Comparison of ENCODE assay signal across 31 cellular contexts in genomic region chr5:39158786-39159185, GRCh38.
DNase-seq lines count a peak whose midpoint lies in the region; ATAC-seq and TF ChIP-seq lines count a peak whose summit lies in the region.
"Had no signal": no experiment of that assay in that cellular context is flagged by ENCODE, and none has a peak within 500 bp of the region (broad histone marks: within the 10 kb centered on the region; RNA-seq: fewer than 3 reads in every experiment).

No MANE protein-coding gene starts in this region.

- peaks cover 13% of the 10 kb centered on the region for H3K4me1 ChIP-seq in PC-3 (ENCODE audit: insufficient read depth, low read length)
- H3K4me1 ChIP-seq: body of pancreas, pancreas, SJCRH30, transverse colon had no signal

- intact Hi-C loops in natural killer cell (cut with micrococcal nuclease) (no loop called here), PC-3 (cut with micrococcal nuclease) (loop anchor here (5.0 kb wide), 1 partner anchor 34 kb away; no protein-coding TSS in a partner anchor)
- intact Hi-C loops in activated T-helper 1 cell treated with anti-CD3 and anti-CD28 coated beads, Interleukin-12 subunit alpha, Interleukin-12 subunit beta, Interleukin-2, Interleukin-4 antibody, amounts not matched to agents 30 ng/mL and 10 ng/mL and 1 ng/mL, durations not matched to agents 14 hours and 24 hours and 36 hours (cut with micrococcal nuclease), result no loop called here

- no peak overlapping the region for H3K4me3 ChIP-seq in PC-3 (ENCODE audit: low read length)
- H3K4me3 ChIP-seq: BLaER1 treated with 17β-estradiol and CSF1 and Interleukin-3, amounts not matched to agents 10 nM and 100 nM; body of pancreas; dorsolateral prefrontal cortex; heart right ventricle; pancreas; SJCRH30; transverse colon had no signal

- H3K9ac ChIP-seq in PC-3 (ENCODE audit: low read length), result no peak overlapping the region
- H3K9ac ChIP-seq: BLaER1 treated with 17β-estradiol and CSF1 and Interleukin-3, amounts not matched to agents 10 nM and 100 nM had no signal

- no TSS peak for BruUV-seq in PC-3 (replicated peaks; lab: Mats Ljungman, UMichigan)

- no peaks in the 10 kb centered on the region for H3K9me3 ChIP-seq in PC-3 (ENCODE audit: low read length)
- H3K9me3 ChIP-seq: BLaER1 treated with 17β-estradiol and CSF1 and Interleukin-3, amounts not matched to agents 10 nM and 100 nM; body of pancreas; heart right ventricle; pancreas; SJCRH30; transverse colon had no signal

- CTCF ChIA-PET in PC-3 (lab: Charles Lee), result no interaction called here

- peaks cover 71% of the 10 kb centered on the region in 2 donors for H3K4me1 Mint-ChIP-seq in natural killer cell
- H3K4me1 Mint-ChIP-seq in natural killer cell treated with Interleukin-12 subunit alpha and Interleukin-12 subunit beta and Interleukin-15 and Interleukin-18, amount 100 ng/mL, for 72 hours (ENCODE audit: low read depth in 2 of 2), result peaks cover 47 to 48% of the 10 kb centered on the region in 2 donors
- H3K4me1 Mint-ChIP-seq in activated naive CD8-positive, alpha-beta T cell treated with anti-CD3 and anti-CD28 coated beads, Interleukin-2, amount 50 U/mL, for 24 hours, result peaks cover 90% of the 10 kb centered on the region
- H3K4me1 Mint-ChIP-seq in activated T-helper 1 cell treated with anti-CD3 and anti-CD28 coated beads, Interleukin-12 subunit alpha, Interleukin-12 subunit beta, Interleukin-2, Interleukin-4 antibody, amounts not matched to agents 30 ng/mL and 10 ng/mL and 1 ng/mL, durations not matched to agents 14 hours and 24 hours and 36 hours (ENCODE audit: low read depth), result peaks cover 74% of the 10 kb centered on the region

- H3K9me2 ChIP-seq in PC-3 (replicated peaks; ENCODE audit: low read length), result no peaks in the 10 kb centered on the region; the same call in 1 of the 2 replicates

- no peaks in the 10 kb centered on the region for H3K36me3 ChIP-seq in PC-3 (ENCODE audit: low read depth, low read length)
- H3K36me3 ChIP-seq: pancreas, SJCRH30, transverse colon had no signal

- POLR2A ChIA-PET in PC-3 (lab: Charles Lee; ENCODE audit: unreplicated experiment), result no interaction called here

- no peaks in the 10 kb centered on the region for H3K36me3 Mint-ChIP-seq in natural killer cell
- peaks cover 15% of the 10 kb centered on the region for H3K36me3 Mint-ChIP-seq in natural killer cell treated with Interleukin-12 subunit alpha and Interleukin-12 subunit beta and Interleukin-15 and Interleukin-18, amount 100 ng/mL, for 72 hours
- H3K36me3 Mint-ChIP-seq in activated naive CD8-positive, alpha-beta T cell treated with anti-CD3 and anti-CD28 coated beads, Interleukin-2, amount 50 U/mL, for 24 hours (ENCODE audit: low read depth), result peaks cover 2% of the 10 kb centered on the region
- H3K36me3 Mint-ChIP-seq in activated T-helper 1 cell treated with anti-CD3 and anti-CD28 coated beads, Interleukin-12 subunit alpha, Interleukin-12 subunit beta, Interleukin-2, Interleukin-4 antibody, amounts not matched to agents 30 ng/mL and 10 ng/mL and 1 ng/mL, durations not matched to agents 14 hours and 24 hours and 36 hours (ENCODE audit: low read depth), result peaks cover 37% of the 10 kb centered on the region
- H3K36me3 Mint-ChIP-seq: mesothelial cell of epicardium, naive B cell had no signal

- no peak overlapping the region for H2AFZ ChIP-seq in PC-3 (ENCODE audit: low read length)

- H3K79me2 ChIP-seq in PC-3 (ENCODE audit: low read length), result no peaks in the 10 kb centered on the region

- 0 out of 2 replicates have a peak overlapping the region, but pooled peaks have one; percentile 6 for H3K4me2 ChIP-seq in PC-3 (ENCODE audit: low read length)

- no peaks in the 10 kb centered on the region for H3F3A ChIP-seq in PC-3 (ENCODE audit: low read length, unreplicated experiment)

- H3K27me3 ChIP-seq in PC-3 (ENCODE audit: low read length), result no peaks in the 10 kb centered on the region
- H3K27me3 ChIP-seq: BLaER1 treated with 17β-estradiol and CSF1 and Interleukin-3, amounts not matched to agents 10 nM and 100 nM; body of pancreas; pancreas; transverse colon had no signal

- no peaks in the 10 kb centered on the region for H3K9me3 Mint-ChIP-seq in natural killer cell
- no peaks in the 10 kb centered on the region for H3K9me3 Mint-ChIP-seq in natural killer cell treated with Interleukin-12 subunit alpha and Interleukin-12 subunit beta and Interleukin-15 and Interleukin-18, amount 100 ng/mL, for 72 hours
- H3K9me3 Mint-ChIP-seq in activated naive CD8-positive, alpha-beta T cell treated with anti-CD3 and anti-CD28 coated beads, Interleukin-2, amount 50 U/mL, for 24 hours, result no peaks in the 10 kb centered on the region
- H3K9me3 Mint-ChIP-seq in activated T-helper 1 cell treated with anti-CD3 and anti-CD28 coated beads, Interleukin-12 subunit alpha, Interleukin-12 subunit beta, Interleukin-2, Interleukin-4 antibody, amounts not matched to agents 30 ng/mL and 10 ng/mL and 1 ng/mL, durations not matched to agents 14 hours and 24 hours and 36 hours, result no peaks in the 10 kb centered on the region
- H3K9me3 Mint-ChIP-seq: mesothelial cell of epicardium, naive B cell had no signal

- H3K27ac Mint-ChIP-seq in natural killer cell, result peak overlapping the region; percentile 50 to 84
- no peak overlapping the region for H3K27ac Mint-ChIP-seq in natural killer cell treated with Interleukin-12 subunit alpha and Interleukin-12 subunit beta and Interleukin-15 and Interleukin-18, amount 100 ng/mL, for 72 hours
- H3K27ac Mint-ChIP-seq in activated naive CD8-positive, alpha-beta T cell treated with anti-CD3 and anti-CD28 coated beads, Interleukin-2, amount 50 U/mL, for 24 hours, result peak overlapping the region; percentile 69
- no peak overlapping the region for H3K27ac Mint-ChIP-seq in activated T-helper 1 cell treated with anti-CD3 and anti-CD28 coated beads, Interleukin-12 subunit alpha, Interleukin-12 subunit beta, Interleukin-2, Interleukin-4 antibody, amounts not matched to agents 30 ng/mL and 10 ng/mL and 1 ng/mL, durations not matched to agents 14 hours and 24 hours and 36 hours
- H3K27ac Mint-ChIP-seq: mesothelial cell of epicardium, naive B cell had no signal

- no peak overlapping the region for H3K27ac ChIP-seq in PC-3 (ENCODE audit: low read length)
- H3K27ac ChIP-seq: body of pancreas, dorsolateral prefrontal cortex, heart right ventricle, pancreas, SJCRH30, transverse colon, VCaP had no signal

- H4K20me1 ChIP-seq in PC-3 (ENCODE audit: low read length), result no peaks in the 10 kb centered on the region

- H3K4me3 Mint-ChIP-seq in natural killer cell, result no peak overlapping the region
- H3K4me3 Mint-ChIP-seq in natural killer cell treated with Interleukin-12 subunit alpha and Interleukin-12 subunit beta and Interleukin-15 and Interleukin-18, amount 100 ng/mL, for 72 hours, result no peak overlapping the region
- no peak overlapping the region for H3K4me3 Mint-ChIP-seq in activated naive CD8-positive, alpha-beta T cell treated with anti-CD3 and anti-CD28 coated beads, Interleukin-2, amount 50 U/mL, for 24 hours
- H3K4me3 Mint-ChIP-seq in activated T-helper 1 cell treated with anti-CD3 and anti-CD28 coated beads, Interleukin-12 subunit alpha, Interleukin-12 subunit beta, Interleukin-2, Interleukin-4 antibody, amounts not matched to agents 30 ng/mL and 10 ng/mL and 1 ng/mL, durations not matched to agents 14 hours and 24 hours and 36 hours, result no peak overlapping the region
- H3K4me3 Mint-ChIP-seq: mesothelial cell of epicardium, naive B cell had no signal

- DNase-seq in natural killer cell, result no peak
- no peak for DNase-seq in natural killer cell treated with Interleukin-12 subunit alpha and Interleukin-12 subunit beta and Interleukin-15 and Interleukin-18, amount 100 ng/mL, for 72 hours (ENCODE audit: low spot score)
- DNase-seq in PC-3, result no peak
- DNase-seq in activated naive CD8-positive, alpha-beta T cell treated with anti-CD3 and anti-CD28 coated beads, Interleukin-2, amount 50 U/mL, for 24 hours, result no peak
- no peak for DNase-seq in GM20000 (ENCODE audit: low spot score)
- DNase-seq in activated T-helper 1 cell treated with anti-CD3 and anti-CD28 coated beads, Interleukin-12 subunit alpha, Interleukin-12 subunit beta, Interleukin-2, Interleukin-4 antibody, amounts not matched to agents 30 ng/mL and 10 ng/mL and 1 ng/mL, durations not matched to agents 14 hours and 24 hours and 36 hours (ENCODE audit: low spot score), result no peak
- DNase-seq: activated CD4-positive, alpha-beta T cell treated with anti-CD3 and anti-CD28 coated beads, Interleukin-2, amount 50 U/mL, for 1 hour; activated CD8-positive, alpha-beta memory T cell treated with anti-CD3 and anti-CD28 coated beads, Interleukin-2, amount 50 U/mL, for 4 hours; activated gamma-delta T cell; body of pancreas; DMS79; dorsolateral prefrontal cortex; foreskin melanocyte; kidney glomerular epithelial cell; MV-4-11; naive B cell; NCI-H146; NCI-H446; NCI-H748 treated with DMSO at 0.1 percent for 48 hours; pancreas; SJCRH30; stimulated activated CD4-positive, alpha-beta T cell treated with anti-CD3 and anti-CD28 coated beads, Interleukin-4, amount 100 ng/mL, for 4 hours; SW 1271; T1000; transverse colon had no signal

- no peaks in the 10 kb centered on the region for H3K27me3 Mint-ChIP-seq in natural killer cell (ENCODE audit: low read depth in 2 of 2)
- H3K27me3 Mint-ChIP-seq in natural killer cell treated with Interleukin-12 subunit alpha and Interleukin-12 subunit beta and Interleukin-15 and Interleukin-18, amount 100 ng/mL, for 72 hours, result no peaks in the 10 kb centered on the region
- H3K27me3 Mint-ChIP-seq in activated naive CD8-positive, alpha-beta T cell treated with anti-CD3 and anti-CD28 coated beads, Interleukin-2, amount 50 U/mL, for 24 hours, result no peaks in the 10 kb centered on the region
- no peaks in the 10 kb centered on the region for H3K27me3 Mint-ChIP-seq in activated T-helper 1 cell treated with anti-CD3 and anti-CD28 coated beads, Interleukin-12 subunit alpha, Interleukin-12 subunit beta, Interleukin-2, Interleukin-4 antibody, amounts not matched to agents 30 ng/mL and 10 ng/mL and 1 ng/mL, durations not matched to agents 14 hours and 24 hours and 36 hours (ENCODE audit: insufficient read depth)

- ATAC-seq in natural killer cell (no peak), PC-3 (no peak), GM21390 (IDR thresholded peaks at IDR 0.05; ENCODE audit: unreplicated experiment) (no peak)
- no peak for ATAC-seq in natural killer cell treated with Interleukin-12 subunit alpha and Interleukin-12 subunit beta and Interleukin-15 and Interleukin-18, amount 100 ng/mL, for 72 hours
- ATAC-seq in activated naive CD8-positive, alpha-beta T cell treated with anti-CD3 and anti-CD28 coated beads, Interleukin-2, amount 50 U/mL, for 24 hours, result no peak
- ATAC-seq: body of pancreas, HCT116, heart right ventricle, pancreas had no signal

- TF ChIP-seq CTCF in natural killer cell (IDR thresholded peaks at IDR 0.05), result no peak
- no peak for TF ChIP-seq CTCF in PC-3 (conservative IDR thresholded peaks at IDR 0.05; ENCODE audit: low read depth, low read length)
- TF ChIP-seq CTCF in GM20000 (IDR thresholded peaks at IDR 0.05; ENCODE audit: extremely low read depth, missing control alignments), result no peak

Comparison
In these comparisons a context has a peak if more than half of its experiments do, and no peak if none do; other contexts are left out.
1. H3K27ac Mint-ChIP-seq: peak in natural killer cell (2 of 2) and activated naive CD8-positive, alpha-beta T cell treated with anti-CD3 and anti-CD28 coated beads, Interleukin-2, amount 50 U/mL, for 24 hours (single experiment); none in natural killer cell treated with Interleukin-12 subunit alpha and Interleukin-12 subunit beta and Interleukin-15 and Interleukin-18, amount 100 ng/mL, for 72 hours (0 of 2) and activated T-helper 1 cell treated with anti-CD3 and anti-CD28 coated beads, Interleukin-12 subunit alpha, Interleukin-12 subunit beta, Interleukin-2, Interleukin-4 antibody, amounts not matched to agents 30 ng/mL and 10 ng/mL and 1 ng/mL, durations not matched to agents 14 hours and 24 hours and 36 hours (single experiment).